ENCODE assay signal across 27 cellular contexts in the genomic region with DNA sequence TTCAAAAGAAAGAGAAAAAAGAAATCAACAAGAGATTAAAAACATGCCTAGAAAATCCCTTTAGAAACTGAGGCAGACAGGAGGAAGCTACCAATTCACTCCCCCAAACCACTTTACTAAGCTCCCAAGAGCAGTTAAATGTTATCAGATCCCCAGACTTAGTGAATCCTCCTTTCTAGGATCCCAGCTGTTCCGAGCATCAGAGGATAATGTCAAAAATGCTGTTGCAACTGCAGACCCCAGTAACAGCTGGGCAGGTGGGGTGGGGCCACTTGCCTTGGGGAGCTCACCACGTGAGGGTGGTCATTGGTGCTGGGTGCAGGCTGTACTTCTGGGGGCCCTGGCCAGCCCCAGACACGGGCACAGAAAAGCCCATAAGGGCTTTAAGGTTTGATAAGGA.
"Had no signal": no experiment of that assay in that cellular context is flagged by ENCODE, and none has a peak within 500 bp of the region (broad histone marks: within the 10 kb centered on the region; RNA-seq: fewer than 3 reads in every experiment).

No MANE protein-coding gene starts in this region.

- H3K9ac ChIP-seq: neural progenitor cell had no signal

- DNase-seq: colonic mucosa; effector CD8-positive, alpha-beta T cell; foreskin keratinocyte; heart left ventricle; kidney; naive B cell; nucleus accumbens; psoas muscle; right cardiac atrium; small intestine; stimulated activated CD4-positive, alpha-beta T cell treated with anti-CD3 and anti-CD28 coated beads, Interleukin-1b, Interleukin-23, amount 100 ng/mL, for 48 hours; stimulated activated CD4-positive, alpha-beta T cell treated with anti-CD3 and anti-CD28 coated beads, Interleukin-4, amount 100 ng/mL, for 1 hour; stimulated activated CD8-positive, alpha-beta memory T cell treated with anti-CD3 and anti-CD28 coated beads, Interleukin-4, amount 100 ng/mL, for 48 hours; stimulated activated naive CD4-positive, alpha-beta T cell; stimulated activated naive CD8-positive, alpha-beta T cell treated with anti-CD3 and anti-CD28 coated beads, Interleukin-15, amount 100 ng/mL, for 72 hours; transverse colon; upper lobe of right lung had no signal

- H3K27me3 ChIP-seq: colonic mucosa, esophagus muscularis mucosa, foreskin keratinocyte, gastroesophageal sphincter, heart left ventricle, hepatocyte, neural progenitor cell, suprapubic skin, transverse colon, upper lobe of right lung had no signal

- H3K9me3 Mint-ChIP-seq: dendritic cell treated with granulocyte-macrophage colony-stimulating factor and Interleukin-4, amounts not matched to agents 40 ng/mL and 50 ng/mL, for 4 days; memory B cell; naive B cell; natural killer cell treated with Interleukin-12 subunit alpha and Interleukin-12 subunit beta and Interleukin-15 and Interleukin-18, amount 100 ng/mL, for 72 hours; neural progenitor cell; stimulated activated naive CD8-positive, alpha-beta T cell treated with anti-CD3 and anti-CD28 coated beads, Interleukin-15, amount 100 ng/mL, for 72 hours had no signal

- H3K27ac Mint-ChIP-seq: dendritic cell treated with granulocyte-macrophage colony-stimulating factor and Interleukin-4, amounts not matched to agents 40 ng/mL and 50 ng/mL, for 4 days; memory B cell; natural killer cell treated with Interleukin-12 subunit alpha and Interleukin-12 subunit beta and Interleukin-15 and Interleukin-18, amount 100 ng/mL, for 72 hours; neural progenitor cell had no signal

- ATAC-seq: foreskin keratinocyte; gastroesophageal sphincter; heart left ventricle; left lobe of liver; natural killer cell treated with Interleukin-12 subunit alpha and Interleukin-12 subunit beta and Interleukin-15 and Interleukin-18, amount 100 ng/mL, for 72 hours; psoas muscle; right cardiac atrium; stimulated activated naive CD8-positive, alpha-beta T cell treated with anti-CD3 and anti-CD28 coated beads, Interleukin-15, amount 100 ng/mL, for 72 hours; upper lobe of right lung had no signal

- H3K4me2 ChIP-seq: hepatocyte, neural progenitor cell had no signal

- H3K36me3 ChIP-seq: colonic mucosa, gastroesophageal sphincter, heart left ventricle, neural progenitor cell, suprapubic skin, transverse colon, upper lobe of right lung had no signal

- H3K4me3 Mint-ChIP-seq: dendritic cell treated with granulocyte-macrophage colony-stimulating factor and Interleukin-4, amounts not matched to agents 40 ng/mL and 50 ng/mL, for 4 days; memory B cell; naive B cell; natural killer cell treated with Interleukin-12 subunit alpha and Interleukin-12 subunit beta and Interleukin-15 and Interleukin-18, amount 100 ng/mL, for 72 hours; neural progenitor cell; stimulated activated naive CD8-positive, alpha-beta T cell treated with anti-CD3 and anti-CD28 coated beads, Interleukin-15, amount 100 ng/mL, for 72 hours had no signal

- H3K9me3 ChIP-seq: colonic mucosa, esophagus muscularis mucosa, gastroesophageal sphincter, heart left ventricle, psoas muscle, suprapubic skin, transverse colon, upper lobe of right lung had no signal

- H3K27ac ChIP-seq: colonic mucosa, esophagus muscularis mucosa, foreskin keratinocyte, gastroesophageal sphincter, heart left ventricle, hepatocyte, neural progenitor cell, psoas muscle, suprapubic skin, transverse colon, upper lobe of right lung had no signal

- H3K4me1 ChIP-seq: colonic mucosa, foreskin keratinocyte, upper lobe of right lung had no signal

- H3K4me3 ChIP-seq: colonic mucosa, esophagus muscularis mucosa, gastroesophageal sphincter, heart left ventricle, hepatocyte, lung, neural progenitor cell, psoas muscle, suprapubic skin, transverse colon, upper lobe of right lung had no signal

- H3K27me3 Mint-ChIP-seq: dendritic cell treated with granulocyte-macrophage colony-stimulating factor and Interleukin-4, amounts not matched to agents 40 ng/mL and 50 ng/mL, for 4 days; memory B cell; naive B cell; natural killer cell treated with Interleukin-12 subunit alpha and Interleukin-12 subunit beta and Interleukin-15 and Interleukin-18, amount 100 ng/mL, for 72 hours; stimulated activated naive CD8-positive, alpha-beta T cell treated with anti-CD3 and anti-CD28 coated beads, Interleukin-15, amount 100 ng/mL, for 72 hours had no signal

- H2AFZ ChIP-seq: hepatocyte, neural progenitor cell had no signal

- H3K36me3 Mint-ChIP-seq: naive B cell; natural killer cell treated with Interleukin-12 subunit alpha and Interleukin-12 subunit beta and Interleukin-15 and Interleukin-18, amount 100 ng/mL, for 72 hours; neural progenitor cell had no signal
